29 cellular contexts compared by ENCODE assay signal in genomic region chr12:116870306-116870705, GRCh38. TPM values are rescaled to one million over a fixed set of nuclear protein-coding genes. Genes with fewer than 3 reads are reported as not detected.
"Had no signal": no experiment of that assay in that cellular context is flagged by ENCODE, and none has a peak within 500 bp of the region (broad histone marks: within the 10 kb centered on the region; RNA-seq: fewer than 3 reads in every experiment).

No MANE protein-coding gene starts in this region.

- H3K4me1 ChIP-seq: foreskin keratinocyte, heart right ventricle, left lung, pancreas, suprapubic skin, thyroid gland, vagina had no signal

- H3K27ac Mint-ChIP-seq: naive thymus-derived CD8-positive, alpha-beta T cell; nephron progenitor cell; stimulated activated naive CD8-positive, alpha-beta T cell treated with anti-CD3 and anti-CD28 coated beads, Interleukin-15, amount 100 ng/mL, for 72 hours had no signal

- H3K36me3 ChIP-seq: heart right ventricle, left lung, neutrophil, pancreas, suprapubic skin, thyroid gland, vagina had no signal

- H3K9me3 Mint-ChIP-seq: stimulated activated naive CD8-positive, alpha-beta T cell treated with anti-CD3 and anti-CD28 coated beads, Interleukin-15, amount 100 ng/mL, for 72 hours had no signal

- H3K9me3 ChIP-seq: neutrophil, pancreas, suprapubic skin, thyroid gland, vagina had no signal

- DNase-seq: dorsolateral prefrontal cortex; effector CD4-positive, alpha-beta T cell; foreskin keratinocyte; glutamatergic neuron; heart right ventricle; hippocampal formation; left cardiac atrium; left lung; mesendoderm; midbrain; naive thymus-derived CD8-positive, alpha-beta T cell; nephron progenitor cell; pancreas; stimulated activated CD4-positive, alpha-beta T cell treated with anti-CD3 and anti-CD28 coated beads, Interleukin-12 subunit alpha, Interleukin-12 subunit beta, amount 100 ng/mL, for 4 hours; stimulated activated CD4-positive, alpha-beta T cell treated with anti-CD3 and anti-CD28 coated beads, Interleukin-1b, Interleukin-23, amount 100 ng/mL, for 48 hours; stimulated activated CD4-positive, alpha-beta T cell treated with anti-CD3 and anti-CD28 coated beads, Interleukin-4, amount 100 ng/mL, for 1 hour; stimulated activated CD8-positive, alpha-beta memory T cell treated with anti-CD3 and anti-CD28 coated beads, Interleukin-4, amount 100 ng/mL, for 48 hours; stimulated activated naive CD4-positive, alpha-beta T cell; stimulated activated naive CD8-positive, alpha-beta T cell treated with anti-CD3 and anti-CD28 coated beads, Interleukin-15, amount 100 ng/mL, for 72 hours; thyroid gland had no signal

- H3K36me3 Mint-ChIP-seq: naive thymus-derived CD8-positive, alpha-beta T cell had no signal

- H3K4me3 Mint-ChIP-seq: naive thymus-derived CD8-positive, alpha-beta T cell; nephron progenitor cell; stimulated activated naive CD8-positive, alpha-beta T cell treated with anti-CD3 and anti-CD28 coated beads, Interleukin-15, amount 100 ng/mL, for 72 hours had no signal

- H3K4me1 Mint-ChIP-seq: nephron progenitor cell had no signal

- H3K4me2 ChIP-seq: smooth muscle cell had no signal

- H3K27ac ChIP-seq: dorsolateral prefrontal cortex, foreskin keratinocyte, heart right ventricle, left lung, neutrophil, pancreas, suprapubic skin, thyroid gland, vagina had no signal

- H3K27me3 ChIP-seq: pancreas, thyroid gland, vagina had no signal

- H3K4me3 ChIP-seq: dorsolateral prefrontal cortex, heart right ventricle, left lung, pancreas, smooth muscle cell, suprapubic skin, thyroid gland, vagina had no signal

- ATAC-seq: foreskin keratinocyte; heart right ventricle; left cardiac atrium; left lung; naive thymus-derived CD8-positive, alpha-beta T cell; pancreas; sciatic nerve; stimulated activated naive CD8-positive, alpha-beta T cell treated with anti-CD3 and anti-CD28 coated beads, Interleukin-15, amount 100 ng/mL, for 72 hours had no signal

RNA-seq across cellular contexts. Expression of gene HRK, which starts 10.9 kb away (rescaled TPM):
- total RNA-seq: foreskin keratinocyte, lung microvascular endothelial cell, myocyte, posterior vena cava, pulmonary artery endothelial cell, suprapubic skin, vagina had no signal
- polyA plus RNA-seq: foreskin keratinocyte; naive thymus-derived CD8-positive, alpha-beta T cell; smooth muscle cell had no signal
